23 cellular contexts compared by ENCODE assay signal in genomic region chr2:8264981-8265380, GRCh38.
"Had no signal": no experiment of that assay in that cellular context is flagged by ENCODE, and none has a peak within 500 bp of the region (broad histone marks: within the 10 kb centered on the region; RNA-seq: fewer than 3 reads in every experiment).

No MANE protein-coding gene starts in this region.

- H3K27me3 ChIP-seq: breast epithelium, foreskin keratinocyte, tibial artery had no signal

- H3K27ac ChIP-seq: breast epithelium, coronary artery, foreskin keratinocyte, tibial artery had no signal

- H3K36me3 ChIP-seq: breast epithelium, tibial artery had no signal

- H3K27ac Mint-ChIP-seq: activated CD4-positive, alpha-beta memory T cell treated with anti-CD3 and anti-CD28 coated beads, Interleukin-2, amount 10 ng/mL, durations not matched to agents 7 days and 5 days; activated naive CD4-positive, alpha-beta T cell treated with anti-CD3 and anti-CD28 coated beads, Interleukin-2, amount 10 ng/mL, durations not matched to agents 7 days and 5 days; activated naive CD8-positive, alpha-beta T cell treated with anti-CD3 and anti-CD28 coated beads, Interleukin-2, amount 50 U/mL, for 24 hours; activated T-cell treated with anti-CD3 and anti-CD28 coated beads, Interleukin-2, amount 50 U/mL, for 24 hours; T-helper 2 cell treated with Interferon-gamma antibody and Interleukin-4, amounts not matched to agents 5 μg/mL and 100 μg/mL, for 36 hours had no signal

- H3K9me3 Mint-ChIP-seq: activated CD4-positive, alpha-beta memory T cell treated with anti-CD3 and anti-CD28 coated beads, Interleukin-2, amount 10 ng/mL, durations not matched to agents 7 days and 5 days; activated naive CD4-positive, alpha-beta T cell treated with anti-CD3 and anti-CD28 coated beads, Interleukin-2, amount 10 ng/mL, durations not matched to agents 7 days and 5 days; activated naive CD8-positive, alpha-beta T cell treated with anti-CD3 and anti-CD28 coated beads, Interleukin-2, amount 50 U/mL, for 24 hours; activated T-cell treated with anti-CD3 and anti-CD28 coated beads, Interleukin-2, amount 50 U/mL, for 24 hours; natural killer cell treated with Interleukin-12 subunit alpha and Interleukin-12 subunit beta and Interleukin-15 and Interleukin-18, amount 100 ng/mL, for 72 hours had no signal

- H3K27me3 Mint-ChIP-seq: activated CD4-positive, alpha-beta memory T cell treated with anti-CD3 and anti-CD28 coated beads, Interleukin-2, amount 10 ng/mL, durations not matched to agents 7 days and 5 days; activated T-cell treated with anti-CD3 and anti-CD28 coated beads, Interleukin-2, amount 50 U/mL, for 24 hours; natural killer cell treated with Interleukin-12 subunit alpha and Interleukin-12 subunit beta and Interleukin-15 and Interleukin-18, amount 100 ng/mL, for 72 hours had no signal

- H3K4me3 ChIP-seq: breast epithelium, coronary artery, lung, tibial artery had no signal

- H3K4me1 Mint-ChIP-seq: activated naive CD4-positive, alpha-beta T cell treated with anti-CD3 and anti-CD28 coated beads, Interleukin-2, amount 10 ng/mL, durations not matched to agents 7 days and 5 days; activated naive CD8-positive, alpha-beta T cell treated with anti-CD3 and anti-CD28 coated beads, Interleukin-2, amount 50 U/mL, for 24 hours had no signal

- H3K4me3 Mint-ChIP-seq: activated CD4-positive, alpha-beta memory T cell treated with anti-CD3 and anti-CD28 coated beads, Interleukin-2, amount 10 ng/mL, durations not matched to agents 7 days and 5 days; activated naive CD4-positive, alpha-beta T cell treated with anti-CD3 and anti-CD28 coated beads, Interleukin-2, amount 10 ng/mL, durations not matched to agents 7 days and 5 days; activated naive CD8-positive, alpha-beta T cell treated with anti-CD3 and anti-CD28 coated beads, Interleukin-2, amount 50 U/mL, for 24 hours; activated T-cell treated with anti-CD3 and anti-CD28 coated beads, Interleukin-2, amount 50 U/mL, for 24 hours; natural killer cell treated with Interleukin-12 subunit alpha and Interleukin-12 subunit beta and Interleukin-15 and Interleukin-18, amount 100 ng/mL, for 72 hours; T-helper 2 cell treated with Interferon-gamma antibody and Interleukin-4, amounts not matched to agents 5 μg/mL and 100 μg/mL, for 36 hours had no signal

- H3K36me3 Mint-ChIP-seq: activated naive CD4-positive, alpha-beta T cell treated with anti-CD3 and anti-CD28 coated beads, Interleukin-2, amount 10 ng/mL, durations not matched to agents 7 days and 5 days; natural killer cell treated with Interleukin-12 subunit alpha and Interleukin-12 subunit beta and Interleukin-15 and Interleukin-18, amount 100 ng/mL, for 72 hours had no signal

- H3K9me3 ChIP-seq: breast epithelium, tibial artery had no signal

- ATAC-seq: activated naive CD8-positive, alpha-beta T cell treated with anti-CD3 and anti-CD28 coated beads, Interleukin-2, amount 50 U/mL, for 24 hours; foreskin keratinocyte; left lobe of liver; natural killer cell treated with Interleukin-12 subunit alpha and Interleukin-12 subunit beta and Interleukin-15 and Interleukin-18, amount 100 ng/mL, for 72 hours; stimulated activated naive CD8-positive, alpha-beta T cell treated with anti-CD3 and anti-CD28 coated beads, Interleukin-15, Interleukin-2, amounts not matched to agents 100 U/mL and 50 U/mL, for 24 hours had no signal

- DNase-seq: activated CD4-positive, alpha-beta memory T cell treated with anti-CD3 and anti-CD28 coated beads, Interleukin-2, amount 10 ng/mL, durations not matched to agents 7 days and 5 days; activated CD4-positive, alpha-beta T cell treated with anti-CD3 and anti-CD28 coated beads for 48 hours; activated CD4-positive, CD25-positive, alpha-beta regulatory T cell; activated naive CD4-positive, alpha-beta T cell treated with anti-CD3 and anti-CD28 coated beads, Interleukin-2, amount 10 ng/mL, durations not matched to agents 7 days and 5 days; activated naive CD8-positive, alpha-beta T cell treated with anti-CD3 and anti-CD28 coated beads, Interleukin-2, amount 50 U/mL, for 24 hours; activated T-cell treated with anti-CD3 and anti-CD28 coated beads, Interleukin-2, amount 50 U/mL, for 24 hours; anterior cingulate cortex; foreskin keratinocyte; hypothalamus; kidney; occipital lobe; retina; stimulated activated CD4-positive, alpha-beta T cell treated with anti-CD3 and anti-CD28 coated beads, Interleukin-12 subunit alpha, Interleukin-12 subunit beta, amount 100 ng/mL, for 4 hours; stimulated activated CD4-positive, alpha-beta T cell treated with anti-CD3 and anti-CD28 coated beads, Interleukin-1b, Interleukin-23, amount 100 ng/mL, for 48 hours; stimulated activated naive CD8-positive, alpha-beta T cell treated with anti-CD3 and anti-CD28 coated beads, Interleukin-15, Interleukin-2, amounts not matched to agents 100 U/mL and 50 U/mL, for 24 hours; substantia nigra; tibial artery had no signal

- H3K4me1 ChIP-seq: breast epithelium, foreskin keratinocyte, tibial artery had no signal
